In the genomic region with DNA sequence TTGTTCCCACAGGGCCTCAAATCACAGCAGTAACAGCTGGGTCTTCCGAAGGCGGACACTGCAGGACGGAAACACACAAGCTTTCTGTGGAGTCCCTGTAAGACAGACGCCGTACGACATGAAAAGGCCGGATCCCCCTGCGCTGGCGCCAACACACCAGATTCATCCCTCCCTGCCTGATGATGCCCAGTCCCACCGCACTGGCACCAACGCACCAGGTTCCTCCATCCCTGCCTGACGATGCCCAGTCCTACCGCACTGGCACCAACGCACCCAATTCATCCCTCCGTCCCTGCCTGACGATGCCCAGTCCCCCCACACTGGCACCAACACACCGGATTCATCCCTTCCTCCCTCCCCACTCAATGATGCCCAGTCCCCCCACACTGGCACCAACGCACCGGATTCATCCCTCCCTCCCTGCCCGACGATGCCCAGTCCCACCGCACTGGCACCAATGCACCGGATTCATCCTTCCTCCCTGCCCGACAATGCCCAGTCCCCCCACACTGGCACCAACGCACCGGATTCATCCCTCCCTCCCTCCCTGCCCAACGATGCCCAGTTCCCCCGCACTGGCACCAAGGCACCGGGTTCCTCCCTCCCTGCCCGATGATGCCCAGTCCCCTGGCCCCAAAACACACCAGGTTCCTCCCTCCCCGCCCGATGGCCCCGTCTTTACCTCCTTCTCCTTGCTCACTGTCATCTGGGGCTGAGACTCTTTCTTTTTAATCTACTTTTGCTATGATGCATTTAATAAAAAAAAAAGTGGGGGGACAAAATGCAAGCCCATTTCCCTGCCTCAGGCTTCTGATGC, we compare ENCODE assay signal across 16 cellular contexts. TPM values are rescaled to one million over a fixed set of nuclear protein-coding genes. Genes with fewer than 3 reads are reported as not detected.
DNase-seq lines count a peak whose midpoint lies in the region; ATAC-seq, FAIRE-seq and TF ChIP-seq lines count a peak whose summit lies in the region.
"Had no signal": no experiment of that assay in that cellular context is flagged by ENCODE, and none has a peak within 500 bp of the region (broad histone marks: within the 10 kb centered on the region; RNA-seq: fewer than 3 reads in every experiment).

No MANE protein-coding gene starts in this region.

- H3K4me1 ChIP-seq in right atrium auricular region, result peaks cover 0 to 16% of the 10 kb centered on the region in 2 donors
- no peaks in the 10 kb centered on the region for H3K4me1 ChIP-seq in MM.1S (ENCODE audit: low read length)
- H3K4me1 ChIP-seq: SJCRH30 had no signal

- H3K36me3 Mint-ChIP-seq in naive thymus-derived CD8-positive, alpha-beta T cell, result peaks cover 7 to 69% (median 16%) of the 10 kb centered on the region in 3 donors

- no peaks in the 10 kb centered on the region for H3F3A ChIP-seq in MM.1S (ENCODE audit: insufficient read depth, low read length)

- no peak overlapping the region for H2AFZ ChIP-seq in MM.1S (ENCODE audit: low read length)

- no peaks in the 10 kb centered on the region for H3K27me3 Mint-ChIP-seq in naive thymus-derived CD8-positive, alpha-beta T cell

- H4K20me1 ChIP-seq in MM.1S (ENCODE audit: insufficient read depth, low read length), result no peaks in the 10 kb centered on the region

- H3K9me2 ChIP-seq in MM.1S (replicated peaks; ENCODE audit: insufficient read depth, low read length), result no peaks in the 10 kb centered on the region

- H3K27me3 ChIP-seq in right atrium auricular region (no peaks in the 10 kb centered on the region), MM.1S (replicated peaks; ENCODE audit: insufficient read depth, low read length) (no peaks in the 10 kb centered on the region)
- H3K27me3 ChIP-seq: SJCRH30 had no signal

- H3K9me3 ChIP-seq in right atrium auricular region (no peaks in the 10 kb centered on the region), MM.1S (replicated peaks; ENCODE audit: insufficient read depth, low read length) (no peaks in the 10 kb centered on the region)
- H3K9me3 ChIP-seq: SJCRH30 had no signal

- H3K4me2 ChIP-seq in MM.1S (ENCODE audit: low read depth, low read length), result no peak overlapping the region

- TF ChIP-seq CTCF in right atrium auricular region (IDR thresholded peaks at IDR 0.05) (no peak), MM.1S (IDR thresholded peaks at IDR 0.05; ENCODE audit: low read length) (no peak)

- peak overlapping the region in 9 of 10 donors; percentile 8 to 82 (median 41) for H3K4me3 Mint-ChIP-seq in naive thymus-derived CD8-positive, alpha-beta T cell

- FAIRE-seq in urothelium cell line (lab: Jason Lieb, UNC), result peak; percentile 65
- FAIRE-seq: bronchial epithelial cell had no signal

- POLR2A ChIA-PET in naive thymus-derived CD8-positive, alpha-beta T cell (lab: Charles Lee), result interaction anchor here (0.6 to 1.4 kb wide), 4 partner anchors 12 to 28 kb away, joined by 3 to 5 read pairs (median 4); no protein-coding TSS in a partner anchor

- intact Hi-C loops in left cardiac atrium (cut with DNase I), result no loop called here

- H3K27ac Mint-ChIP-seq in naive thymus-derived CD8-positive, alpha-beta T cell, result peak overlapping the region; percentile 72 to 94 (median 88)

- peaks cover 89% of the 10 kb centered on the region for H3K79me2 ChIP-seq in MM.1S (ENCODE audit: low read length)

- H3K4me3 ChIP-seq in right atrium auricular region, result no peak overlapping the region
- no peak overlapping the region for H3K4me3 ChIP-seq in MM.1S (ENCODE audit: low read length)
- H3K4me3 ChIP-seq: SJCRH30 had no signal

- H3K36me3 ChIP-seq in right atrium auricular region (no peaks in the 10 kb centered on the region), MM.1S (replicated peaks; ENCODE audit: insufficient read depth, low read length) (0 out of 2 replicates have a peak, but pooled peaks cover 7% of the 10 kb centered on the region)

- H3K4me1 Mint-ChIP-seq in naive thymus-derived CD8-positive, alpha-beta T cell, result peaks cover 28 to 77% (median 63%) of the 10 kb centered on the region in 4 donors

- peaks cover 0 to 10% (median 0%) of the 10 kb centered on the region in 9 donors for H3K9me3 Mint-ChIP-seq in naive thymus-derived CD8-positive, alpha-beta T cell

- DNase-seq in left cardiac atrium (peak; percentile 15), right atrium auricular region (ENCODE audit: low spot score) (no peak), urothelium cell line (ENCODE audit: low spot score) (no peak), MM.1S (no peak), SHP77 treated with DMSO at 0.1 percent for 48 hours (lab: John Stamatoyannopoulos, UW) (no peak), caudate nucleus (lab: John Stamatoyannopoulos, UW) (no peak)
- no peak for DNase-seq in naive thymus-derived CD8-positive, alpha-beta T cell
- DNase-seq: AML-193; KBM-7; NCI-H2029; NCI-H748 treated with DMSO at 0.1 percent for 48 hours; SJCRH30; stimulated activated CD4-positive, alpha-beta T cell treated with anti-CD3 and anti-CD28 coated beads, Interleukin-2, amount 100 ng/mL, for 48 hours; stimulated activated naive CD4-positive, alpha-beta T cell had no signal

- H3K9ac ChIP-seq in MM.1S (ENCODE audit: low read length), result no peak overlapping the region

- no peak overlapping the region for H3K27ac ChIP-seq in right atrium auricular region
- peak overlapping the region; percentile 39 for H3K27ac ChIP-seq in cingulate gyrus (ENCODE audit: low read depth, low read length)
- H3K27ac ChIP-seq in MM.1S (ENCODE audit: low read length), result no peak overlapping the region
- no peak overlapping the region for H3K27ac ChIP-seq in caudate nucleus (ENCODE audit: low read depth, low read length)
- H3K27ac ChIP-seq: SJCRH30 had no signal

- ATAC-seq in left cardiac atrium, result no peak
- ATAC-seq in naive thymus-derived CD8-positive, alpha-beta T cell, result peak in 1 of 2 donors; percentile 6

RNA-seq across cellular contexts. Expression of a gene that starts 55.1 kb away (rescaled TPM):
- total RNA-seq in left cardiac atrium, result 10 to 100 TPM; 19.9 to 20.1 TPM
- total RNA-seq in right atrium auricular region, result 10 to 100 TPM; 10.2 to 13.2 TPM
- 100 to 1,000 TPM; 194 to 196 TPM for total RNA-seq in naive thymus-derived CD8-positive, alpha-beta T cell
- polyA plus RNA-seq in naive thymus-derived CD8-positive, alpha-beta T cell, result 100 to 1,000 TPM in 2 of 3 donors, 10 to 100 TPM in 1; 62.2 to 169 (median 105) TPM

Comparison
In these comparisons a context has a peak if more than half of its experiments do, and no peak if none do; other contexts are left out.
1. RNA of a gene that starts 55.1 kb away (total RNA-seq): 194 to 196 TPM in naive thymus-derived CD8-positive, alpha-beta T cell; 19.9 to 20.1 TPM in left cardiac atrium and 10.2 to 13.2 TPM in right atrium auricular region; every median in the first group is over 4 times any median in the second.